2 cellular contexts compared by ENCODE assay signal in the genomic region with DNA sequence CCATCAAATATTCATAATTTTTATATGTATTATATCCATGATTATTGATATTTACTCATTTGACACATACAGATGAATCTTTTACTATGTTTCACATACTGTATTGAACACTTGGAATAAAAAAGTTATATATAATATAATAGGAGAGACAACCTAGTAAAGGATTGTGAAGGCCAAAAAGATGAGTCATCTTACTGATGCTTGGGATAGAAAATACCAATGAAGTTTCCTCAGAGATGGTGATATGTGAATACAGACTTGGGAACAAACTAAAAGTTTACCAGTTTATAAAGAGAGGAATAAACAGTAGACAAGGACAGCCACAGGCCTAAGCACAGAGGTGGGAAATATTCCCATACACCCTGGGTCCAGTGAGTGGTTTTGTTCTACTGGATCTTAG.
TF ChIP-seq lines count a peak whose summit lies in the region.

No MANE protein-coding gene starts in this region.

TF ChIP-seq in endothelial cell of umbilical vein, 7 proteins besides CTCF, POLR2A, EP300 and RAD21 (continued from another document):
- TF ChIP-seq FOS (IDR thresholded peaks at IDR 0.05; ENCODE audit: borderline replicate concordance, insufficient read depth, low read length) (peak; percentile 30), EZH2 (IDR thresholded peaks at IDR 0.05; ENCODE audit: borderline replicate concordance, low read depth, low read length, severe bottlenecking) (no peak), GATA2 (IDR thresholded peaks at IDR 0.05; ENCODE audit: insufficient read depth, insufficient read length, low read depth, low read length) (no peak), MYC (IDR thresholded peaks at IDR 0.05; ENCODE audit: low read depth, low read length) (no peak), JUN (IDR thresholded peaks at IDR 0.05; ENCODE audit: borderline replicate concordance, insufficient read depth, insufficient read length, low read depth) (no peak)

TF ChIP-seq in HepG2, 621 proteins besides CTCF, POLR2A, EP300 and RAD21 (continued from another document):
- TF ChIP-seq, protein P1, sequence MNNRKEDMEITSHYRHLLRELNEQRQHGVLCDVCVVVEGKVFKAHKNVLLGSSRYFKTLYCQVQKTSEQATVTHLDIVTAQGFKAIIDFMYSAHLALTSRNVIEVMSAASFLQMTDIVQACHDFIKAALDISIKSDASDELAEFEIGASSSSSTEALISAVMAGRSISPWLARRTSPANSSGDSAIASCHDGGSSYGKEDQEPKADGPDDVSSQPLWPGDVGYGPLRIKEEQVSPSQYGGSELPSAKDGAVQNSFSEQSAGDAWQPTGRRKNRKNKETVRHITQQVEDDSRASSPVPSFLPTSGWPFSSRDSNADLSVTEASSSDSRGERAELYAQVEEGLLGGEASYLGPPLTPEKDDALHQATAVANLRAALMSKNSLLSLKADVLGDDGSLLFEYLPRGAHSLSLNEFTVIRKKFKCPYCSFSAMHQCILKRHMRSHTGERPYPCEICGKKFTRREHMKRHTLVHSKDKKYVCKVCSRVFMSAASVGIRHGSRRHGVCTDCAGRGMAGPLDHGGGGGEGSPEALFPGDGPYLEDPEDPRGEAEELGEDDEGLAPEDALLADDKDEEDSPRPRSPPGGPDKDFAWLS (CRISPR knock-in tag; IDR thresholded peaks at IDR 0.05; ENCODE audit: borderline replicate concordance) = no peak
- TF ChIP-seq CC2D1A (CRISPR knock-in tag; IDR thresholded peaks at IDR 0.05) (no peak), ZNF205 (CRISPR knock-in tag; IDR thresholded peaks at IDR 0.05) (no peak), NRL (CRISPR knock-in tag; IDR thresholded peaks at IDR 0.05; ENCODE audit: borderline replicate concordance) (no peak), CHCHD3 (CRISPR knock-in tag; IDR thresholded peaks at IDR 0.05) (no peak), RARA (CRISPR knock-in tag; IDR thresholded peaks at IDR 0.05) (no peak), SRY (CRISPR knock-in tag; IDR thresholded peaks at IDR 0.05) (no peak), KLF9 (CRISPR knock-in tag; IDR thresholded peaks at IDR 0.05; ENCODE audit: low read depth) (no peak), ZNF546 (CRISPR knock-in tag; conservative IDR thresholded peaks at IDR 0.05) (no peak)
- TF ChIP-seq, protein P2, sequence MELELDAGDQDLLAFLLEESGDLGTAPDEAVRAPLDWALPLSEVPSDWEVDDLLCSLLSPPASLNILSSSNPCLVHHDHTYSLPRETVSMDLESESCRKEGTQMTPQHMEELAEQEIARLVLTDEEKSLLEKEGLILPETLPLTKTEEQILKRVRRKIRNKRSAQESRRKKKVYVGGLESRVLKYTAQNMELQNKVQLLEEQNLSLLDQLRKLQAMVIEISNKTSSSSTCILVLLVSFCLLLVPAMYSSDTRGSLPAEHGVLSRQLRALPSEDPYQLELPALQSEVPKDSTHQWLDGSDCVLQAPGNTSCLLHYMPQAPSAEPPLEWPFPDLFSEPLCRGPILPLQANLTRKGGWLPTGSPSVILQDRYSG (CRISPR knock-in tag; IDR thresholded peaks at IDR 0.05) = no peak
- TF ChIP-seq, protein P3, sequence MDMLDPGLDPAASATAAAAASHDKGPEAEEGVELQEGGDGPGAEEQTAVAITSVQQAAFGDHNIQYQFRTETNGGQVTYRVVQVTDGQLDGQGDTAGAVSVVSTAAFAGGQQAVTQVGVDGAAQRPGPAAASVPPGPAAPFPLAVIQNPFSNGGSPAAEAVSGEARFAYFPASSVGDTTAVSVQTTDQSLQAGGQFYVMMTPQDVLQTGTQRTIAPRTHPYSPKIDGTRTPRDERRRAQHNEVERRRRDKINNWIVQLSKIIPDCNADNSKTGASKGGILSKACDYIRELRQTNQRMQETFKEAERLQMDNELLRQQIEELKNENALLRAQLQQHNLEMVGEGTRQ (IDR thresholded peaks at IDR 0.05; ENCODE audit: low read depth, low read length) = no peak
- TF ChIP-seq, protein P3 (CRISPR knock-in tag; IDR thresholded peaks at IDR 0.05; ENCODE audit: borderline replicate concordance) = no peak
- TF ChIP-seq, protein P4, sequence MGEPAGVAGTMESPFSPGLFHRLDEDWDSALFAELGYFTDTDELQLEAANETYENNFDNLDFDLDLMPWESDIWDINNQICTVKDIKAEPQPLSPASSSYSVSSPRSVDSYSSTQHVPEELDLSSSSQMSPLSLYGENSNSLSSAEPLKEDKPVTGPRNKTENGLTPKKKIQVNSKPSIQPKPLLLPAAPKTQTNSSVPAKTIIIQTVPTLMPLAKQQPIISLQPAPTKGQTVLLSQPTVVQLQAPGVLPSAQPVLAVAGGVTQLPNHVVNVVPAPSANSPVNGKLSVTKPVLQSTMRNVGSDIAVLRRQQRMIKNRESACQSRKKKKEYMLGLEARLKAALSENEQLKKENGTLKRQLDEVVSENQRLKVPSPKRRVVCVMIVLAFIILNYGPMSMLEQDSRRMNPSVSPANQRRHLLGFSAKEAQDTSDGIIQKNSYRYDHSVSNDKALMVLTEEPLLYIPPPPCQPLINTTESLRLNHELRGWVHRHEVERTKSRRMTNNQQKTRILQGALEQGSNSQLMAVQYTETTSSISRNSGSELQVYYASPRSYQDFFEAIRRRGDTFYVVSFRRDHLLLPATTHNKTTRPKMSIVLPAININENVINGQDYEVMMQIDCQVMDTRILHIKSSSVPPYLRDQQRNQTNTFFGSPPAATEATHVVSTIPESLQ (CRISPR knock-in tag; conservative IDR thresholded peaks at IDR 0.05) = no peak
TF ChIP-seq in HepG2: peak in this region for 0.
